Comparison of ENCODE assay signal across 1 cellular context in the genomic region with DNA sequence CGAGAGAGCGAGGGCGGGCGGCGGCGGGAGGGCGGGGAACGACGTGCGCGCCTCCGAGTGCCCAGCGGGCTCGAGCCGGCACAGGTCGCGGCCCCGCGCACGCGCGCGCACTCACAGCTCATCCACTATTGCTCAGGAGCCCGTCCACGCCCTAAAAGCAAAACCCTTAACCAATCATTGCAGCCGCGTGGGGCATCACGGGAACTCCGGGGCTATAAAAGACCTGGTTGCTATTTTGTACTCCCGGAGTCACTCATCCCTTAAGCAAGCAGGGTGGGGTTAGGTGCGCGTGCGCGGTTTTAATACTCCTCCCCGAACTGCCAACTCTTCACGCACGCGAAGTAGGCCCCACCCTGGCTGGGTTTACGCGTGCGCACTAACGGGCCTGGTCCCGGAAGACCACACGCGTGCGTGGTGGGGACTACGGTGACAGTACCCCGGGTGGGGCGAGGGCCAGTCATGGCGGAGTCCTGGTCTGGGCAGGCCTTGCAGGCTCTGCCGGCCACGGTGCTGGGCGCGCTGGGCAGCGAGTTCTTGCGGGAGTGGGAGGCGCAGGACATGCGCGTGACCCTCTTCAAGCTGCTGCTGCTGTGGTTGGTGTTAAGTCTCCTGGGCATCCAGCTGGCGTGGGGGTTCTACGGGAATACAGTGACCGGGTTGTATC.
TF ChIP-seq lines count a peak whose summit lies in the region.

A gene (minus strand): TSS at position 9 of the 664 bp plus-strand sequence. CDS start 36,387 bp downstream, outside the sequence.
A gene with protein sequence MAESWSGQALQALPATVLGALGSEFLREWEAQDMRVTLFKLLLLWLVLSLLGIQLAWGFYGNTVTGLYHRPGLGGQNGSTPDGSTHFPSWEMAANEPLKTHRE (plus strand): TSS at position 456 of the 664 bp plus-strand sequence. CDS start 4 bp downstream, at position 460.

TF ChIP-seq in K562, 482 proteins besides CTCF, POLR2A, EP300 and RAD21 (continued from another document and continues in another):
- TF ChIP-seq, protein P1, sequence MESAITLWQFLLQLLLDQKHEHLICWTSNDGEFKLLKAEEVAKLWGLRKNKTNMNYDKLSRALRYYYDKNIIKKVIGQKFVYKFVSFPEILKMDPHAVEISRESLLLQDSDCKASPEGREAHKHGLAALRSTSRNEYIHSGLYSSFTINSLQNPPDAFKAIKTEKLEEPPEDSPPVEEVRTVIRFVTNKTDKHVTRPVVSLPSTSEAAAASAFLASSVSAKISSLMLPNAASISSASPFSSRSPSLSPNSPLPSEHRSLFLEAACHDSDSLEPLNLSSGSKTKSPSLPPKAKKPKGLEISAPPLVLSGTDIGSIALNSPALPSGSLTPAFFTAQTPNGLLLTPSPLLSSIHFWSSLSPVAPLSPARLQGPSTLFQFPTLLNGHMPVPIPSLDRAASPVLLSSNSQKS (CRISPR knock-in tag; IDR thresholded peaks at IDR 0.05) = no peak
- TF ChIP-seq GABPB1 (CRISPR knock-in tag; IDR thresholded peaks at IDR 0.05) = 0 out of 2 replicates have a peak, but pooled peaks have one; percentile 17
- TF ChIP-seq, protein P2, sequence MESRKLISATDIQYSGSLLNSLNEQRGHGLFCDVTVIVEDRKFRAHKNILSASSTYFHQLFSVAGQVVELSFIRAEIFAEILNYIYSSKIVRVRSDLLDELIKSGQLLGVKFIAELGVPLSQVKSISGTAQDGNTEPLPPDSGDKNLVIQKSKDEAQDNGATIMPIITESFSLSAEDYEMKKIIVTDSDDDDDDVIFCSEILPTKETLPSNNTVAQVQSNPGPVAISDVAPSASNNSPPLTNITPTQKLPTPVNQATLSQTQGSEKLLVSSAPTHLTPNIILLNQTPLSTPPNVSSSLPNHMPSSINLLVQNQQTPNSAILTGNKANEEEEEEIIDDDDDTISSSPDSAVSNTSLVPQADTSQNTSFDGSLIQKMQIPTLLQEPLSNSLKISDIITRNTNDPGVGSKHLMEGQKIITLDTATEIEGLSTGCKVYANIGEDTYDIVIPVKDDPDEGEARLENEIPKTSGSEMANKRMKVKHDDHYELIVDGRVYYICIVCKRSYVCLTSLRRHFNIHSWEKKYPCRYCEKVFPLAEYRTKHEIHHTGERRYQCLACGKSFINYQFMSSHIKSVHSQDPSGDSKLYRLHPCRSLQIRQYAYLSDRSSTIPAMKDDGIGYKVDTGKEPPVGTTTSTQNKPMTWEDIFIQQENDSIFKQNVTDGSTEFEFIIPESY (CRISPR knock-in tag; IDR thresholded peaks at IDR 0.05) = no peak
- no peak for TF ChIP-seq HDAC6 (IDR thresholded peaks at IDR 0.05; ENCODE audit: low read depth, low read length)
- TF ChIP-seq SAFB2 (IDR thresholded peaks at IDR 0.05; ENCODE audit: borderline replicate concordance, low read depth, low read length, severe bottlenecking) = no peak
- 0 out of 2 replicates have a peak, but pooled peaks have one; percentile 26 for TF ChIP-seq CBFB (CRISPR knock-in tag; IDR thresholded peaks at IDR 0.05)
- no peak for TF ChIP-seq LEF1 (IDR thresholded peaks at IDR 0.05)
- TF ChIP-seq TARDBP (IDR thresholded peaks at IDR 0.05) = 0 out of 2 replicates have a peak, but pooled peaks have one; percentile 41
- TF ChIP-seq, protein P3, sequence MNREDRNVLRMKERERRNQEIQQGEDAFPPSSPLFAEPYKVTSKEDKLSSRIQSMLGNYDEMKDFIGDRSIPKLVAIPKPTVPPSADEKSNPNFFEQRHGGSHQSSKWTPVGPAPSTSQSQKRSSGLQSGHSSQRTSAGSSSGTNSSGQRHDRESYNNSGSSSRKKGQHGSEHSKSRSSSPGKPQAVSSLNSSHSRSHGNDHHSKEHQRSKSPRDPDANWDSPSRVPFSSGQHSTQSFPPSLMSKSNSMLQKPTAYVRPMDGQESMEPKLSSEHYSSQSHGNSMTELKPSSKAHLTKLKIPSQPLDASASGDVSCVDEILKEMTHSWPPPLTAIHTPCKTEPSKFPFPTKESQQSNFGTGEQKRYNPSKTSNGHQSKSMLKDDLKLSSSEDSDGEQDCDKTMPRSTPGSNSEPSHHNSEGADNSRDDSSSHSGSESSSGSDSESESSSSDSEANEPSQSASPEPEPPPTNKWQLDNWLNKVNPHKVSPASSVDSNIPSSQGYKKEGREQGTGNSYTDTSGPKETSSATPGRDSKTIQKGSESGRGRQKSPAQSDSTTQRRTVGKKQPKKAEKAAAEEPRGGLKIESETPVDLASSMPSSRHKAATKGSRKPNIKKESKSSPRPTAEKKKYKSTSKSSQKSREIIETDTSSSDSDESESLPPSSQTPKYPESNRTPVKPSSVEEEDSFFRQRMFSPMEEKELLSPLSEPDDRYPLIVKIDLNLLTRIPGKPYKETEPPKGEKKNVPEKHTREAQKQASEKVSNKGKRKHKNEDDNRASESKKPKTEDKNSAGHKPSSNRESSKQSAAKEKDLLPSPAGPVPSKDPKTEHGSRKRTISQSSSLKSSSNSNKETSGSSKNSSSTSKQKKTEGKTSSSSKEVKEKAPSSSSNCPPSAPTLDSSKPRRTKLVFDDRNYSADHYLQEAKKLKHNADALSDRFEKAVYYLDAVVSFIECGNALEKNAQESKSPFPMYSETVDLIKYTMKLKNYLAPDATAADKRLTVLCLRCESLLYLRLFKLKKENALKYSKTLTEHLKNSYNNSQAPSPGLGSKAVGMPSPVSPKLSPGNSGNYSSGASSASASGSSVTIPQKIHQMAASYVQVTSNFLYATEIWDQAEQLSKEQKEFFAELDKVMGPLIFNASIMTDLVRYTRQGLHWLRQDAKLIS (CRISPR knock-in tag; IDR thresholded peaks at IDR 0.05) = no peak
- TF ChIP-seq, protein P4, sequence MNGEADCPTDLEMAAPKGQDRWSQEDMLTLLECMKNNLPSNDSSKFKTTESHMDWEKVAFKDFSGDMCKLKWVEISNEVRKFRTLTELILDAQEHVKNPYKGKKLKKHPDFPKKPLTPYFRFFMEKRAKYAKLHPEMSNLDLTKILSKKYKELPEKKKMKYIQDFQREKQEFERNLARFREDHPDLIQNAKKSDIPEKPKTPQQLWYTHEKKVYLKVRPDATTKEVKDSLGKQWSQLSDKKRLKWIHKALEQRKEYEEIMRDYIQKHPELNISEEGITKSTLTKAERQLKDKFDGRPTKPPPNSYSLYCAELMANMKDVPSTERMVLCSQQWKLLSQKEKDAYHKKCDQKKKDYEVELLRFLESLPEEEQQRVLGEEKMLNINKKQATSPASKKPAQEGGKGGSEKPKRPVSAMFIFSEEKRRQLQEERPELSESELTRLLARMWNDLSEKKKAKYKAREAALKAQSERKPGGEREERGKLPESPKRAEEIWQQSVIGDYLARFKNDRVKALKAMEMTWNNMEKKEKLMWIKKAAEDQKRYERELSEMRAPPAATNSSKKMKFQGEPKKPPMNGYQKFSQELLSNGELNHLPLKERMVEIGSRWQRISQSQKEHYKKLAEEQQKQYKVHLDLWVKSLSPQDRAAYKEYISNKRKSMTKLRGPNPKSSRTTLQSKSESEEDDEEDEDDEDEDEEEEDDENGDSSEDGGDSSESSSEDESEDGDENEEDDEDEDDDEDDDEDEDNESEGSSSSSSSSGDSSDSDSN (IDR thresholded peaks at IDR 0.05; ENCODE audit: borderline replicate concordance in 1 of 2, low read depth in 2 of 2, low read length in 2 of 2) = no peak
- no peak for TF ChIP-seq U2AF2 (optimal IDR thresholded peaks at IDR 0.05; ENCODE audit: low read depth, low read length)
- peak; percentile 63 for TF ChIP-seq TAF1 (IDR thresholded peaks at IDR 0.05; ENCODE audit: control insufficient read depth, extremely low read depth, insufficient read depth, low read length, severe bottlenecking)
- no peak for TF ChIP-seq PCBP2 (IDR thresholded peaks at IDR 0.05; ENCODE audit: low read depth, low read length, poor library complexity, severe bottlenecking)
- peak in 1 of 2 experiments; percentile 90; a peak in 2 of 4 replicates for TF ChIP-seq HDAC1 (IDR thresholded peaks at IDR 0.05)
- TF ChIP-seq, protein P5, sequence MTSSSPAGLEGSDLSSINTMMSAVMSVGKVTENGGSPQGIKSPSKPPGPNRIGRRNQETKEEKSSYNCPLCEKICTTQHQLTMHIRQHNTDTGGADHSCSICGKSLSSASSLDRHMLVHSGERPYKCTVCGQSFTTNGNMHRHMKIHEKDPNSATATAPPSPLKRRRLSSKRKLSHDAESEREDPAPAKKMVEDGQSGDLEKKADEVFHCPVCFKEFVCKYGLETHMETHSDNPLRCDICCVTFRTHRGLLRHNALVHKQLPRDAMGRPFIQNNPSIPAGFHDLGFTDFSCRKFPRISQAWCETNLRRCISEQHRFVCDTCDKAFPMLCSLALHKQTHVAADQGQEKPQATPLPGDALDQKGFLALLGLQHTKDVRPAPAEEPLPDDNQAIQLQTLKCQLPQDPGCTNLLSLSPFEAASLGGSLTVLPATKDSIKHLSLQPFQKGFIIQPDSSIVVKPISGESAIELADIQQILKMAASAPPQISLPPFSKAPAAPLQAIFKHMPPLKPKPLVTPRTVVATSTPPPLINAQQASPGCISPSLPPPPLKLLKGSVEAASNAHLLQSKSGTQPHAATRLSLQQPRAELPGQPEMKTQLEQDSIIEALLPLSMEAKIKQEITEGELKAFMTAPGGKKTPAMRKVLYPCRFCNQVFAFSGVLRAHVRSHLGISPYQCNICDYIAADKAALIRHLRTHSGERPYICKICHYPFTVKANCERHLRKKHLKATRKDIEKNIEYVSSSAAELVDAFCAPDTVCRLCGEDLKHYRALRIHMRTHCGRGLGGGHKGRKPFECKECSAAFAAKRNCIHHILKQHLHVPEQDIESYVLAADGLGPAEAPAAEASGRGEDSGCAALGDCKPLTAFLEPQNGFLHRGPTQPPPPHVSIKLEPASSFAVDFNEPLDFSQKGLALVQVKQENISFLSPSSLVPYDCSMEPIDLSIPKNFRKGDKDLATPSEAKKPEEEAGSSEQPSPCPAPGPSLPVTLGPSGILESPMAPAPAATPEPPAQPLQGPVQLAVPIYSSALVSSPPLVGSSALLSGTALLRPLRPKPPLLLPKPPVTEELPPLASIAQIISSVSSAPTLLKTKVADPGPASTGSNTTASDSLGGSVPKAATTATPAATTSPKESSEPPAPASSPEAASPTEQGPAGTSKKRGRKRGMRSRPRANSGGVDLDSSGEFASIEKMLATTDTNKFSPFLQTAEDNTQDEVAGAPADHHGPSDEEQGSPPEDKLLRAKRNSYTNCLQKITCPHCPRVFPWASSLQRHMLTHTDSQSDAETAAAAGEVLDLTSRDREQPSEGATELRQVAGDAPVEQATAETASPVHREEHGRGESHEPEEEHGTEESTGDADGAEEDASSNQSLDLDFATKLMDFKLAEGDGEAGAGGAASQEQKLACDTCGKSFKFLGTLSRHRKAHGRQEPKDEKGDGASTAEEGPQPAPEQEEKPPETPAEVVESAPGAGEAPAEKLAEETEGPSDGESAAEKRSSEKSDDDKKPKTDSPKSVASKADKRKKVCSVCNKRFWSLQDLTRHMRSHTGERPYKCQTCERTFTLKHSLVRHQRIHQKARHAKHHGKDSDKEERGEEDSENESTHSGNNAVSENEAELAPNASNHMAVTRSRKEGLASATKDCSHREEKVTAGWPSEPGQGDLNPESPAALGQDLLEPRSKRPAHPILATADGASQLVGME (CRISPR knock-in tag; IDR thresholded peaks at IDR 0.05) = no peak
- TF ChIP-seq ZNF12 (CRISPR knock-in tag; IDR thresholded peaks at IDR 0.05) = no peak
- TF ChIP-seq KAT8 (IDR thresholded peaks at IDR 0.05; ENCODE audit: low read depth) = no peak
- TF ChIP-seq SIN3A (IDR thresholded peaks at IDR 0.05; ENCODE audit: borderline replicate concordance in 2 of 2, control insufficient read depth in 1 of 2, low read depth in 2 of 2, low read length in 2 of 2) = peak; percentile 26 to 79; a peak in 1 of 4 replicates
- TF ChIP-seq ZFP1 (CRISPR knock-in tag; IDR thresholded peaks at IDR 0.05) = no peak
- peak; percentile 58 to 90 (median 82) for TF ChIP-seq YY1 (IDR thresholded peaks at IDR 0.05; ENCODE audit: borderline replicate concordance in 1 of 3, control insufficient read depth in 1 of 3, extremely low read depth in 1 of 3, insufficient read depth in 3 of 3, insufficient read length in 1 of 3, insufficient replicate concordance in 2 of 3, low read depth in 1 of 3, low read length in 2 of 3)
- TF ChIP-seq ZNF174 (CRISPR knock-in tag; IDR thresholded peaks at IDR 0.05) = no peak
- no peak for TF ChIP-seq TSC22D4 (tag; IDR thresholded peaks at IDR 0.05)
- peak; percentile 76 for TF ChIP-seq PHF8 (IDR thresholded peaks at IDR 0.05; ENCODE audit: borderline replicate concordance, low read length)
- peak; percentile 54; the same call in 1 of the 2 replicates for TF ChIP-seq LCOR (CRISPR knock-in tag; IDR thresholded peaks at IDR 0.05)
- TF ChIP-seq ZNF584 (CRISPR knock-in tag; IDR thresholded peaks at IDR 0.05; ENCODE audit: low read depth) = peak; percentile 73; the same call in 1 of the 2 replicates
- no peak for TF ChIP-seq SRSF3 (IDR thresholded peaks at IDR 0.05; ENCODE audit: insufficient read depth, low read length)
- TF ChIP-seq CBX1 (IDR thresholded peaks at IDR 0.05; ENCODE audit: low read depth) = no peak
- TF ChIP-seq KDM5B (IDR thresholded peaks at IDR 0.05; ENCODE audit: insufficient replicate concordance, low read depth, low read length) = peak; percentile 97
- TF ChIP-seq, protein P6, sequence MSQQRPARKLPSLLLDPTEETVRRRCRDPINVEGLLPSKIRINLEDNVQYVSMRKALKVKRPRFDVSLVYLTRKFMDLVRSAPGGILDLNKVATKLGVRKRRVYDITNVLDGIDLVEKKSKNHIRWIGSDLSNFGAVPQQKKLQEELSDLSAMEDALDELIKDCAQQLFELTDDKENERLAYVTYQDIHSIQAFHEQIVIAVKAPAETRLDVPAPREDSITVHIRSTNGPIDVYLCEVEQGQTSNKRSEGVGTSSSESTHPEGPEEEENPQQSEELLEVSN (IDR thresholded peaks at IDR 0.05; ENCODE audit: borderline replicate concordance in 1 of 2, extremely low read depth in 1 of 2, insufficient read depth in 1 of 2, insufficient read length in 1 of 2, low read depth in 1 of 2, low read length in 1 of 2, poor library complexity in 1 of 2, severe bottlenecking in 1 of 2) = peak in 1 of 2 experiments; percentile 24
- TF ChIP-seq, protein P7, sequence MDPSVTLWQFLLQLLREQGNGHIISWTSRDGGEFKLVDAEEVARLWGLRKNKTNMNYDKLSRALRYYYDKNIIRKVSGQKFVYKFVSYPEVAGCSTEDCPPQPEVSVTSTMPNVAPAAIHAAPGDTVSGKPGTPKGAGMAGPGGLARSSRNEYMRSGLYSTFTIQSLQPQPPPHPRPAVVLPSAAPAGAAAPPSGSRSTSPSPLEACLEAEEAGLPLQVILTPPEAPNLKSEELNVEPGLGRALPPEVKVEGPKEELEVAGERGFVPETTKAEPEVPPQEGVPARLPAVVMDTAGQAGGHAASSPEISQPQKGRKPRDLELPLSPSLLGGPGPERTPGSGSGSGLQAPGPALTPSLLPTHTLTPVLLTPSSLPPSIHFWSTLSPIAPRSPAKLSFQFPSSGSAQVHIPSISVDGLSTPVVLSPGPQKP (CRISPR knock-in tag; IDR thresholded peaks at IDR 0.05) = no peak
- no peak for TF ChIP-seq PURB (CRISPR knock-in tag; IDR thresholded peaks at IDR 0.05; ENCODE audit: low read depth)
- no peak for TF ChIP-seq STAT5B (CRISPR knock-in tag; IDR thresholded peaks at IDR 0.05)
- no peak for TF ChIP-seq HLTF (IDR thresholded peaks at IDR 0.05)
- TF ChIP-seq, protein P8, sequence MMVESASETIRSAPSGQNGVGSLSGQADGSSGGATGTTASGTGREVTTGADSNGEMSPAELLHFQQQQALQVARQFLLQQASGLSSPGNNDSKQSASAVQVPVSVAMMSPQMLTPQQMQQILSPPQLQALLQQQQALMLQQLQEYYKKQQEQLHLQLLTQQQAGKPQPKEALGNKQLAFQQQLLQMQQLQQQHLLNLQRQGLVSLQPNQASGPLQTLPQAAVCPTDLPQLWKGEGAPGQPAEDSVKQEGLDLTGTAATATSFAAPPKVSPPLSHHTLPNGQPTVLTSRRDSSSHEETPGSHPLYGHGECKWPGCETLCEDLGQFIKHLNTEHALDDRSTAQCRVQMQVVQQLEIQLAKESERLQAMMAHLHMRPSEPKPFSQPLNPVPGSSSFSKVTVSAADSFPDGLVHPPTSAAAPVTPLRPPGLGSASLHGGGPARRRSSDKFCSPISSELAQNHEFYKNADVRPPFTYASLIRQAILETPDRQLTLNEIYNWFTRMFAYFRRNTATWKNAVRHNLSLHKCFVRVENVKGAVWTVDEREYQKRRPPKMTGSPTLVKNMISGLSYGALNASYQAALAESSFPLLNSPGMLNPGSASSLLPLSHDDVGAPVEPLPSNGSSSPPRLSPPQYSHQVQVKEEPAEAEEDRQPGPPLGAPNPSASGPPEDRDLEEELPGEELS (CRISPR knock-in tag; IDR thresholded peaks at IDR 0.05; ENCODE audit: borderline replicate concordance) = no peak
